In the genomic region with DNA sequence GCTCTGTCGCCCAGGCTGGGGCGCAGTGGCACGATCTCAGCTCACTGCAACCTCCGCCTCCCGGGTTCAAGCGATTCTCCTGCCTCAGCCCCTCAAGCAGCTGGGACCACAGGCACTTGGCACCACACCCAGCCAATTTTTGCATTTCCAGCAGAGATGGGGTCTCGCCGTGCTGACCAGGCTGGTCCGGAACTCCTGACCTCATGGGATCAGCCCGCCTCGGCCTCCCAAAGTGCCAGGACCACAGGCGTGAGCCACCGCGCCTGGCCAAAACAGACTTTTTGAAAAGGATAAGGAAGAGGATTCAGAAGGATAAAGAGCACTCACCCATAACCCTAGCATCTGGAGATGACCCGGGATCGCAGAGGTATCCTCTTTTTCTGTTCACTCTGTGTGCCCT, we compare ENCODE assay signal across 20 cellular contexts.
"Had no signal": no experiment of that assay in that cellular context is flagged by ENCODE, and none has a peak within 500 bp of the region (broad histone marks: within the 10 kb centered on the region; RNA-seq: fewer than 3 reads in every experiment).

No MANE protein-coding gene starts in this region.

- H3K27me3 Mint-ChIP-seq: dendritic cell treated with granulocyte-macrophage colony-stimulating factor and Interleukin-4, amounts not matched to agents 40 ng/mL and 50 ng/mL, for 4 days; effector memory CD8-positive, alpha-beta T cell had no signal

- H3K4me3 Mint-ChIP-seq: dendritic cell treated with granulocyte-macrophage colony-stimulating factor and Interleukin-4, amounts not matched to agents 40 ng/mL and 50 ng/mL, for 4 days; effector memory CD8-positive, alpha-beta T cell; endodermal cell had no signal

- H3K27ac Mint-ChIP-seq: dendritic cell treated with granulocyte-macrophage colony-stimulating factor and Interleukin-4, amounts not matched to agents 40 ng/mL and 50 ng/mL, for 4 days; effector memory CD8-positive, alpha-beta T cell; endodermal cell had no signal

- H3K9me3 Mint-ChIP-seq: dendritic cell treated with granulocyte-macrophage colony-stimulating factor and Interleukin-4, amounts not matched to agents 40 ng/mL and 50 ng/mL, for 4 days; endodermal cell had no signal

- DNase-seq: colonic mucosa; cortex of kidney; dermis blood vessel endothelial cell; dorsolateral prefrontal cortex; effector CD4-positive, alpha-beta T cell; effector CD8-positive, alpha-beta T cell; effector memory CD4-positive, alpha-beta T cell; effector memory CD8-positive, alpha-beta T cell; endodermal cell; erythroblast; esophagus squamous epithelium; foreskin fibroblast; foreskin keratinocyte; foreskin melanocyte; gastrocnemius medialis; glutamatergic neuron; head of caudate nucleus; heart left ventricle; heart right ventricle had no signal
